Comparison of ENCODE assay signal across 11 cellular contexts in the genomic region with DNA sequence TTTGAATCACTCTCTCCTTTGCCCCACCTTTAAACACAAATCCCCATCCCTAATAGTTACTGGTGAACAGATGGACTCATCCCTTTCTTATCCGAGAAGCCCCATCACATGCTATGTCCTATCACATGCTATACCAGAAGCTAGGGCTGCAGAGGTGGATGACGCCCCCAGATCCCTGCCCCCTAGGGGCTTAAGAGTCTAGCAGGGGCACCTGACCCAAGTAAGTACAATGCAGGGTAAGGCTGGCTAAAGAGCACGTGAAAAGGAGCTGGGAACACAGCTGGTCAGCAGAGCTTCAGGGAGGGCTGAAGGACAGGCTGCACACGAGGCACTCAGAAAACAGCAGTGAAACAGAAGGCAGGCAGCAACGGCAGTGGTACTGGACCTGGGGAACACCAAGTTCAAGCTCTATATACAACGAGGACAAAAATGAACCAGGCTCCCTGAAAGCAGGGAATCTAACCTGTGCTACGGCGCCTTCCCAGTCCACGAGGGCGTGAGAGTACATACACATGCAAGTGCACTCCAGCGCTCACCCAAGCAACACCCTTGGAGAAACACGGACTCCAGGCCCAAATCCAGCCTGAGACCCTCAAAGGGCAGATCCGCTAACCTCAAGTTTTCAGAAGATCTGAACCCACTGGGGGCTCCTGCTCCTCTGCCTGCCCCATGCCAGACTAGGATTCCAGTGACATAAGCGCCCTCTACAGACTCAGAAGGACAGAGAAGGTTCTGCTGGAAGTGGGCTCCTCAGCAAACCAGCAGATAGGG. TPM values are rescaled to one million over a fixed set of nuclear protein-coding genes. Genes with fewer than 3 reads are reported as not detected.
DNase-seq lines count a peak whose midpoint lies in the region; ATAC-seq and TF ChIP-seq lines count a peak whose summit lies in the region.
"Had no signal": no experiment of that assay in that cellular context is flagged by ENCODE, and none has a peak within 500 bp of the region (broad histone marks: within the 10 kb centered on the region; RNA-seq: fewer than 3 reads in every experiment).

No MANE protein-coding gene starts in this region.

- no peak overlapping the region for H2AK5ac ChIP-seq in trophoblast cell (ENCODE audit: low read length)

- peaks cover 0 to 2% of the 10 kb centered on the region in 2 donors for H3K36me3 Mint-ChIP-seq in activated T-cell treated with anti-CD3 and anti-CD28 coated beads, Interleukin-2, amount 50 U/mL, for 72 hours (ENCODE audit: insufficient read depth in 2 of 2)
- peaks cover 25% of the 10 kb centered on the region for H3K36me3 Mint-ChIP-seq in effector memory CD8-positive, alpha-beta T cell (ENCODE audit: insufficient read depth)

- H2BK5ac ChIP-seq in trophoblast cell (ENCODE audit: low read depth, low read length, poor library complexity): no peak overlapping the region

- H3K27me3 ChIP-seq in OCI-LY1 (ENCODE audit: insufficient read depth, low read length) (no peaks in the 10 kb centered on the region), skeletal muscle satellite cell (ENCODE audit: control insufficient read depth, insufficient read depth, low read length) (no peaks in the 10 kb centered on the region), trophoblast cell (ENCODE audit: insufficient read depth, low read length) (no peaks in the 10 kb centered on the region)

- no peak for ATAC-seq in activated T-cell treated with anti-CD3 and anti-CD28 coated beads, Interleukin-2, amount 50 U/mL, for 72 hours (replicated peaks in 1 of 2)
- no peak for ATAC-seq in effector memory CD8-positive, alpha-beta T cell (replicated peaks)
- ATAC-seq in GM21390 (IDR thresholded peaks at IDR 0.05; ENCODE audit: unreplicated experiment): no peak
- ATAC-seq: CD8-positive, alpha-beta T cell had no signal

- H3K4me3 Mint-ChIP-seq in activated T-cell treated with anti-CD3 and anti-CD28 coated beads, Interleukin-2, amount 50 U/mL, for 72 hours: no peak overlapping the region
- H3K4me3 Mint-ChIP-seq in effector memory CD8-positive, alpha-beta T cell: no peak overlapping the region
- H3K4me3 Mint-ChIP-seq: CD8-positive, alpha-beta T cell had no signal

- no peaks in the 10 kb centered on the region for H3K9me3 Mint-ChIP-seq in activated T-cell treated with anti-CD3 and anti-CD28 coated beads, Interleukin-2, amount 50 U/mL, for 72 hours
- no peaks in the 10 kb centered on the region for H3K9me3 Mint-ChIP-seq in effector memory CD8-positive, alpha-beta T cell
- H3K9me3 Mint-ChIP-seq: CD8-positive, alpha-beta T cell had no signal

- no peaks in the 10 kb centered on the region for H4K20me1 ChIP-seq in OCI-LY1 (ENCODE audit: insufficient read depth, low read length)

- no peak overlapping the region for H3K14ac ChIP-seq in trophoblast cell (ENCODE audit: low read length)

- H3K9me3 ChIP-seq in OCI-LY1 (ENCODE audit: low read length): no peaks in the 10 kb centered on the region
- H3K9me3 ChIP-seq in skeletal muscle satellite cell (replicated peaks; ENCODE audit: low read length): no peaks in the 10 kb centered on the region
- H3K9me3 ChIP-seq in trophoblast cell (ENCODE audit: insufficient read depth, low read depth, low read length): peaks cover 3% of the 10 kb centered on the region

- no peak overlapping the region for H3K23ac ChIP-seq in trophoblast cell (ENCODE audit: low read length)

- no peaks in the 10 kb centered on the region for H3K79me1 ChIP-seq in trophoblast cell (ENCODE audit: low read length)

- H2BK120ac ChIP-seq in trophoblast cell (ENCODE audit: insufficient read depth, low read length, poor library complexity): no peak overlapping the region

- H3K27me3 Mint-ChIP-seq in activated T-cell treated with anti-CD3 and anti-CD28 coated beads, Interleukin-2, amount 50 U/mL, for 72 hours (ENCODE audit: low read depth): no peaks in the 10 kb centered on the region
- H3K27me3 Mint-ChIP-seq in effector memory CD8-positive, alpha-beta T cell: no peaks in the 10 kb centered on the region

- no peak overlapping the region for H2AFZ ChIP-seq in OCI-LY1 (ENCODE audit: low read length)
- no peak overlapping the region for H2AFZ ChIP-seq in trophoblast cell (ENCODE audit: insufficient read depth, low read length, poor library complexity)

- H3K27ac Mint-ChIP-seq in activated T-cell treated with anti-CD3 and anti-CD28 coated beads, Interleukin-2, amount 50 U/mL, for 72 hours: peak overlapping the region; percentile 72
- H3K27ac Mint-ChIP-seq in effector memory CD8-positive, alpha-beta T cell: peak overlapping the region; percentile 19 to 74

- no peak overlapping the region for H4K12ac ChIP-seq in trophoblast cell (ENCODE audit: low read depth, low read length)

- H2BK12ac ChIP-seq in trophoblast cell (ENCODE audit: low read length): no peak overlapping the region

- no peaks in the 10 kb centered on the region for H3F3A ChIP-seq in OCI-LY1 (ENCODE audit: insufficient read depth, low read length)

- no peak overlapping the region for H4K91ac ChIP-seq in trophoblast cell (ENCODE audit: low read depth, low read length)

- H3K4me3 ChIP-seq in OCI-LY1 (ENCODE audit: low read depth, low read length, poor library complexity, severe bottlenecking) (no peak overlapping the region), skeletal muscle satellite cell (ENCODE audit: low read length) (no peak overlapping the region), trophoblast cell (ENCODE audit: low read depth, low read length) (no peak overlapping the region)

- no peak for DNase-seq in activated T-cell treated with anti-CD3 and anti-CD28 coated beads, Interleukin-2, amount 50 U/mL, for 72 hours
- DNase-seq in activated T-cell treated with anti-CD3 and anti-CD28 coated beads for 4 hours: no peak
- no peak for DNase-seq in effector memory CD8-positive, alpha-beta T cell
- DNase-seq in mucosa of gallbladder (ENCODE audit: low spot score): no peak
- DNase-seq in trophoblast cell: no peak
- DNase-seq: NCI-H446, small intestine had no signal

- H3K36me3 ChIP-seq in OCI-LY1 (ENCODE audit: insufficient read depth, low read length) (peaks cover 20% of the 10 kb centered on the region; the same call in 1 of the 2 replicates), skeletal muscle satellite cell (ENCODE audit: insufficient read depth, low read length) (peaks cover 49% of the 10 kb centered on the region), trophoblast cell (ENCODE audit: control insufficient read depth in 1 of 2, insufficient read depth in 2 of 2, low read length in 2 of 2) (peaks cover 42% of the 10 kb centered on the region in 2 experiments)

- H3K27ac ChIP-seq in OCI-LY1 (ENCODE audit: low read depth, low read length, poor library complexity, severe bottlenecking) (no peak overlapping the region), trophoblast cell (ENCODE audit: low read depth, low read length) (no peak overlapping the region)

- no peaks in the 10 kb centered on the region for H3K4me1 ChIP-seq in OCI-LY1 (ENCODE audit: insufficient read depth, low read length, severe bottlenecking)
- H3K4me1 ChIP-seq in skeletal muscle satellite cell (ENCODE audit: control insufficient read depth, insufficient read depth, low read length): peaks cover 17% of the 10 kb centered on the region
- H3K4me1 ChIP-seq in trophoblast cell (ENCODE audit: control insufficient read depth in 1 of 2, insufficient read depth in 2 of 2, low read length in 2 of 2): no peaks in the 10 kb centered on the region

- no peak overlapping the region for H3K18ac ChIP-seq in trophoblast cell (ENCODE audit: low read length)

- H3K4me2 ChIP-seq in OCI-LY1 (ENCODE audit: low read length) (no peak overlapping the region), skeletal muscle satellite cell (ENCODE audit: low read length) (peak overlapping the region; percentile 17), trophoblast cell (ENCODE audit: low read length) (no peak overlapping the region)

- no peak overlapping the region for H3K4ac ChIP-seq in trophoblast cell (ENCODE audit: low read depth, low read length)

- peak; percentile 40 for TF ChIP-seq CTCF in OCI-LY1 (IDR thresholded peaks at IDR 0.05; ENCODE audit: low read length)

- H3K9me2 ChIP-seq in OCI-LY1 (ENCODE audit: low read depth, low read length): no peaks in the 10 kb centered on the region

- H3K9ac ChIP-seq in OCI-LY1 (ENCODE audit: low read length): no peak overlapping the region
- no peak overlapping the region for H3K9ac ChIP-seq in skeletal muscle satellite cell (ENCODE audit: low read depth, low read length)
- no peak overlapping the region for H3K9ac ChIP-seq in trophoblast cell (ENCODE audit: low read length)

- H4K8ac ChIP-seq in trophoblast cell (ENCODE audit: low read depth, low read length): no peak overlapping the region

- peaks cover 29% of the 10 kb centered on the region for H3K4me1 Mint-ChIP-seq in activated T-cell treated with anti-CD3 and anti-CD28 coated beads, Interleukin-2, amount 50 U/mL, for 72 hours (ENCODE audit: low read depth)
- H3K4me1 Mint-ChIP-seq in effector memory CD8-positive, alpha-beta T cell (ENCODE audit: low read depth in 2 of 2): peaks cover 22 to 25% of the 10 kb centered on the region in 2 donors

- WGBS in trophoblast cell (ENCODE audit: extremely low coverage, insufficient coverage, insufficient read length): no CpG with 5 or more reads among the region's 14 CpGs

- peaks cover 15% of the 10 kb centered on the region for H3K79me2 ChIP-seq in OCI-LY1 (ENCODE audit: insufficient read depth, low read length)
- peaks cover 2% of the 10 kb centered on the region for H3K79me2 ChIP-seq in trophoblast cell (ENCODE audit: control insufficient read depth, insufficient read depth, low read length, poor library complexity)

RNA-seq across cellular contexts. Expression of gene PSMB7, which starts 57.5 kb away (rescaled TPM):
- total RNA-seq in activated T-cell treated with anti-CD3 and anti-CD28 coated beads, Interleukin-2, amount 50 U/mL, for 72 hours: 100 to 1,000 TPM; 120 to 126 TPM
- 244 and 299 TPM in 2 replicates for total RNA-seq in skeletal muscle satellite cell (2012; rRNA removed)
- 86.1 TPM for total RNA-seq in mucosa of gallbladder
- 285 and 290 TPM in 2 replicates for polyA plus RNA-seq in trophoblast cell (2013)
